In the genomic region with DNA sequence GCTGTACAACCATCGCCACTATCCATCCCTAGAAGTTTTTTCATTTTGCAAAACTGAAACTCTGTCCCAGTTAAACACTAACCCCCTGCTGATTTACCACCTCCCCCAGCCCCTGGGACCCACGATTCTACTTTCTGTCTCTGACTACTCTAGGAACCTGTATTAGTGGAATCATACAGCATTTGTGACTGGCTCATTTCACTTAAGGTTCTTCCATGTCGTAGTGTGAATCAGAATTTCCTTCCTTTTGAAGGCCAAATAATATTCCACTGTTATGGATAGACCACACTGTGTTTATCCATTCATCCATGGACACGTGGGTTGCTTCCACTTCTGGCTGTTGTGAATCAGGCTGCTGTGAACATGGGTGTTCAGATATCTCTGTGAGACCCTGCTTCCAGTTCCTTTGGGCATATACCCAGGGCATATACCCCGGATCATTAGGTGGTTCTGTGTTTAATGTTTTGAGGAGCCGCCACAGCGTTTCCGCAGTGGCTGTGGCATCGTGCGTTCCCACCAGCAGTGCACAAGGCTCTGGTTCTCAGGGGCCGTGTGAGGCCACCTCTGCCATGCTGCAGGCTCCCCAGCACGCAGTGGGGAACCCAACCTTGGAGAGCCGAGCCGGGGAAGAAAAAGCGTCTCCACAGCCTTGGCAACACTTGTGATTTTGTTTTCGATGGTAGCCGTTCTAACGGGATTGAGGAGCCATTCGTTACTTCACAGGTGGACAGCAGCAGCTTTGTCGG, we compare ENCODE assay signal across 23 cellular contexts. TPM values are rescaled to one million over a fixed set of nuclear protein-coding genes. Genes with fewer than 3 reads are reported as not detected.
A peak's percentile ranks its signal among the peaks of the same experiment; 100 is the strongest.
DNase-seq lines count a peak whose midpoint lies in the region; ATAC-seq and TF ChIP-seq lines count a peak whose summit lies in the region.
"Had no signal": no experiment of that assay in that cellular context is flagged by ENCODE, and none has a peak within 500 bp of the region (broad histone marks: within the 10 kb centered on the region; RNA-seq: fewer than 3 reads in every experiment).

No MANE protein-coding gene starts in this region.

- H3K4me1 ChIP-seq in rectal smooth muscle tissue (ENCODE audit: control insufficient read depth, insufficient read depth, low read length) (peaks cover 79% of the 10 kb centered on the region), lower lobe of right lung (no peaks in the 10 kb centered on the region)
- H3K4me1 ChIP-seq: HAP-1 had no signal

- peak overlapping the region in 1 of 2 donors; percentile 7 for H3K4me3 Mint-ChIP-seq in stimulated activated naive CD8-positive, alpha-beta T cell treated with anti-CD3 and anti-CD28 coated beads, Interleukin-15, amount 100 ng/mL, for 72 hours
- peak overlapping the region; percentile 23 for H3K4me3 Mint-ChIP-seq in activated T-helper 17 cell treated with anti-CD3 and anti-CD28 coated beads, Interleukin-2, amount 50 U/mL, for 72 hours
- H3K4me3 Mint-ChIP-seq: CD8-positive, alpha-beta T cell; neural progenitor cell had no signal

- H3K4me1 Mint-ChIP-seq in stimulated activated naive CD8-positive, alpha-beta T cell treated with anti-CD3 and anti-CD28 coated beads, Interleukin-15, amount 100 ng/mL, for 72 hours, result peaks cover 30% of the 10 kb centered on the region
- peaks cover 12% of the 10 kb centered on the region for H3K4me1 Mint-ChIP-seq in activated T-helper 17 cell treated with anti-CD3 and anti-CD28 coated beads, Interleukin-2, amount 50 U/mL, for 72 hours

- H3K27ac Mint-ChIP-seq in stimulated activated naive CD8-positive, alpha-beta T cell treated with anti-CD3 and anti-CD28 coated beads, Interleukin-15, amount 100 ng/mL, for 72 hours, result peak overlapping the region in 1 of 2 donors; percentile 1
- peak overlapping the region; percentile 59 for H3K27ac Mint-ChIP-seq in activated T-helper 17 cell treated with anti-CD3 and anti-CD28 coated beads, Interleukin-2, amount 50 U/mL, for 72 hours
- H3K27ac Mint-ChIP-seq: CD8-positive, alpha-beta T cell; neural progenitor cell; progenitor cell of endocrine pancreas; T-cell had no signal

- H3K27me3 ChIP-seq in rectal smooth muscle tissue (ENCODE audit: control insufficient read depth, insufficient read depth, low read length) (no peaks in the 10 kb centered on the region), lower lobe of right lung (ENCODE audit: low read depth) (no peaks in the 10 kb centered on the region)
- H3K27me3 ChIP-seq: cardiac muscle cell, neural progenitor cell, SJSA1 had no signal

- no peaks in the 10 kb centered on the region for H3K9me3 Mint-ChIP-seq in stimulated activated naive CD8-positive, alpha-beta T cell treated with anti-CD3 and anti-CD28 coated beads, Interleukin-15, amount 100 ng/mL, for 72 hours
- H3K9me3 Mint-ChIP-seq in activated T-helper 17 cell treated with anti-CD3 and anti-CD28 coated beads, Interleukin-2, amount 50 U/mL, for 72 hours, result no peaks in the 10 kb centered on the region
- H3K9me3 Mint-ChIP-seq: CD8-positive, alpha-beta T cell; T-cell had no signal

- no peaks in the 10 kb centered on the region for H3K36me3 Mint-ChIP-seq in activated T-helper 17 cell treated with anti-CD3 and anti-CD28 coated beads, Interleukin-2, amount 50 U/mL, for 72 hours (ENCODE audit: low read depth)
- H3K36me3 Mint-ChIP-seq: CD8-positive, alpha-beta T cell; neural progenitor cell; T-cell had no signal

- H3K27ac ChIP-seq in rectal smooth muscle tissue (ENCODE audit: low read depth, low read length) (peak overlapping the region; percentile 94), lower lobe of right lung (no peak overlapping the region)
- H3K27ac ChIP-seq: cardiac muscle cell, neural progenitor cell, SJSA1 had no signal

- DNase-seq in stimulated activated naive CD8-positive, alpha-beta T cell treated with anti-CD3 and anti-CD28 coated beads, Interleukin-15, Interleukin-2, amounts not matched to agents 100 U/mL and 50 U/mL, for 24 hours, result no peak
- no peak for DNase-seq in stimulated activated naive CD8-positive, alpha-beta T cell treated with anti-CD3 and anti-CD28 coated beads, Interleukin-15, amount 100 ng/mL, for 72 hours
- no peak for DNase-seq in NOMO-1 treated with dmso at 0.1 percent for 144 hours (lab: John Stamatoyannopoulos, UW; ENCODE audit: unreplicated experiment)
- DNase-seq in lower lobe of right lung, result no peak
- DNase-seq: activated CD4-positive, alpha-beta T cell treated with anti-CD3 and anti-CD28 coated beads for 1 hour; activated naive CD4-positive, alpha-beta T cell treated with Interleukin-2 at 50 U/mL for 16 hours; anterior cingulate cortex; DMS 273 treated with DMSO at 0.1 percent for 48 hours; NCI-H1694 treated with DMSO at 0.1 percent for 48 hours; NCI-H2171 treated with DMSO at 0.1 percent for 48 hours; NCI-H524; NK-92 treated with Interleukin-12 subunit alpha and Interleukin-12 subunit beta, amount 100 ng/mL, for 24 hours; stimulated activated CD8-positive, alpha-beta memory T cell treated with anti-CD3 and anti-CD28 coated beads, Interleukin-4, amount 100 ng/mL, for 48 hours; T-cell had no signal

- H3K4me3 ChIP-seq in rectal smooth muscle tissue (ENCODE audit: low read length), result no peak overlapping the region
- no peak overlapping the region for H3K4me3 ChIP-seq in lower lobe of right lung
- H3K4me3 ChIP-seq: cardiac muscle cell, HAP-1, neural progenitor cell, SJSA1 had no signal

- ATAC-seq in stimulated activated naive CD8-positive, alpha-beta T cell treated with anti-CD3 and anti-CD28 coated beads, Interleukin-15, Interleukin-2, amounts not matched to agents 100 U/mL and 50 U/mL, for 24 hours, result peak; percentile 25
- ATAC-seq in stimulated activated naive CD8-positive, alpha-beta T cell treated with anti-CD3 and anti-CD28 coated beads, Interleukin-15, amount 100 ng/mL, for 72 hours, result no peak
- ATAC-seq in activated T-helper 17 cell treated with anti-CD3 and anti-CD28 coated beads, Interleukin-2, amount 50 U/mL, for 72 hours (replicated peaks), result peak; percentile 56
- no peak for ATAC-seq in lower lobe of right lung
- no peak for ATAC-seq in HG03095 (IDR thresholded peaks at IDR 0.05; ENCODE audit: unreplicated experiment)
- ATAC-seq: CD8-positive, alpha-beta T cell; T-cell had no signal

- TF ChIP-seq CTCF in lower lobe of right lung (IDR thresholded peaks at IDR 0.05), result no peak

- H3K36me3 ChIP-seq in rectal smooth muscle tissue (ENCODE audit: control insufficient read depth, insufficient read depth, low read length), result no peaks in the 10 kb centered on the region
- no peaks in the 10 kb centered on the region for H3K36me3 ChIP-seq in lower lobe of right lung
- H3K36me3 ChIP-seq: cardiac muscle cell, HAP-1, neural progenitor cell, SJSA1 had no signal

- H3K9me3 ChIP-seq in lower lobe of right lung, result no peaks in the 10 kb centered on the region
- H3K9me3 ChIP-seq: HAP-1, SJSA1 had no signal

- no peak overlapping the region for H3K9ac ChIP-seq in rectal smooth muscle tissue (ENCODE audit: low read length)
- H3K9ac ChIP-seq: neural progenitor cell had no signal

- H3K27me3 Mint-ChIP-seq in stimulated activated naive CD8-positive, alpha-beta T cell treated with anti-CD3 and anti-CD28 coated beads, Interleukin-15, amount 100 ng/mL, for 72 hours, result peaks cover 78% of the 10 kb centered on the region
- H3K27me3 Mint-ChIP-seq in activated T-helper 17 cell treated with anti-CD3 and anti-CD28 coated beads, Interleukin-2, amount 50 U/mL, for 72 hours, result peaks cover 16% of the 10 kb centered on the region
- H3K27me3 Mint-ChIP-seq: progenitor cell of endocrine pancreas had no signal

- intact Hi-C loops in lower lobe of right lung (cut with DNase I), result no loop called here

RNA-seq across cellular contexts. Expression of gene RAMP1, which starts 10.1 kb away (rescaled TPM):
- total RNA-seq in activated T-helper 17 cell treated with anti-CD3 and anti-CD28 coated beads, Interleukin-2, amount 50 U/mL, for 72 hours, result under 1 TPM in 1 of 2 donors, not detected in 1; 0.54 TPM
- 5.1 TPM for total RNA-seq in lower lobe of right lung
- total RNA-seq: CD8-positive, alpha-beta T cell had no signal

Comparison
In these comparisons a context has a peak if more than half of its experiments do, and no peak if none do; other contexts are left out.
1. ATAC-seq: peak in stimulated activated naive CD8-positive, alpha-beta T cell treated with anti-CD3 and anti-CD28 coated beads, Interleukin-15, Interleukin-2, amounts not matched to agents 100 U/mL and 50 U/mL, for 24 hours (single experiment) and activated T-helper 17 cell treated with anti-CD3 and anti-CD28 coated beads, Interleukin-2, amount 50 U/mL, for 72 hours (single experiment); none in stimulated activated naive CD8-positive, alpha-beta T cell treated with anti-CD3 and anti-CD28 coated beads, Interleukin-15, amount 100 ng/mL, for 72 hours (single experiment), lower lobe of right lung (0 of 2) and HG03095 (single experiment).